8 cellular contexts compared by ENCODE assay signal in the genomic region with DNA sequence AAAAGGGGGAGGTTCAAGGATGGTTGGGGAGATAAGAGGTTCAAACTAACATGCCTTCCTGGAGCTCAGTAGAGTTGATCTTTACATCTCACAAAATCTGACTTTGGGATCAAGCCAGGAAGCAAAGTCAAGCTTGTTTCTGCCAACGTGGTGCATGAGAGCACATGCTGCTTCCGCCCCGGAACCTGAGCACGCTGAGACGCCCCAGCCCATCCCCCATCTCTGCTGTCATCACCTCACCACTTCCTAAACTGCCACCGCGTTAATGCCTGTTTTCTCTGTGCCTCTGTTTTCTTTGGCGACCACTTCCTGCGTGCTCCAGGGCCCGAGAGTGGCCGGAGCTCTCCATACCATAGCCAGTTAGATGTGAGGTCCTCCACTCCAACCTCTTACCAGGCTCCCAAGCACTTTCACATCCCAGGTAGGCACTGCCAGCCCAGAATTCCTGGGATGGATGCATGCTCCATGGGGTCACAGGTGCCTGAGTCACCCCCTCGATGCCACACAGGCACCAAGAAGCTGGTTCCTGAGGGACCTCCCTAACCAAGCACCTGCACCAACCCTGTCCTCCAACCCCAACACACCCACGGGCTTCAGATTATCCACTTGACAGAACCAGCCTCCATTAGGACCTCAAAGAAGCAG. TPM values are rescaled to one million over a fixed set of nuclear protein-coding genes. Genes with fewer than 3 reads are reported as not detected.
DNase-seq lines count a peak whose midpoint lies in the region; ATAC-seq lines count a peak whose summit lies in the region.

No MANE protein-coding gene starts in this region.

- H3K36me3 Mint-ChIP-seq in activated CD8-positive, alpha-beta memory T cell treated with anti-CD3 and anti-CD28 coated beads, Interleukin-2, amount 10 ng/mL, durations not matched to agents 7 days and 5 days, result no peaks in the 10 kb centered on the region

- ATAC-seq in HG03108 (IDR thresholded peaks at IDR 0.05; ENCODE audit: unreplicated experiment) (peak; percentile 78), left colon (no peak), GM19463 (IDR thresholded peaks at IDR 0.05; ENCODE audit: unreplicated experiment) (no peak), GM18520 (IDR thresholded peaks at IDR 0.05; ENCODE audit: unreplicated experiment) (no peak)
- peak; percentile 91 for ATAC-seq in activated CD8-positive, alpha-beta memory T cell treated with anti-CD3 and anti-CD28 coated beads, Interleukin-2, amount 10 ng/mL, durations not matched to agents 7 days and 5 days

- H3K27ac Mint-ChIP-seq in activated CD8-positive, alpha-beta memory T cell treated with anti-CD3 and anti-CD28 coated beads, Interleukin-2, amount 10 ng/mL, durations not matched to agents 7 days and 5 days, result peak overlapping the region; percentile 87

- peaks cover 14% of the 10 kb centered on the region for H3K27me3 Mint-ChIP-seq in activated CD8-positive, alpha-beta memory T cell treated with anti-CD3 and anti-CD28 coated beads, Interleukin-2, amount 10 ng/mL, durations not matched to agents 7 days and 5 days

- intact Hi-C loops in left colon (cut with DNase I, micrococcal nuclease), result no loop called here

- H3K4me3 Mint-ChIP-seq in activated CD8-positive, alpha-beta memory T cell treated with anti-CD3 and anti-CD28 coated beads, Interleukin-2, amount 10 ng/mL, durations not matched to agents 7 days and 5 days, result peak overlapping the region; percentile 22

- peak; percentile 91 for DNase-seq in activated CD8-positive, alpha-beta memory T cell treated with anti-CD3 and anti-CD28 coated beads, Interleukin-2, amount 10 ng/mL, durations not matched to agents 7 days and 5 days
- DNase-seq in left colon (peak; percentile 31 to 58), NCI-H345 (lab: John Stamatoyannopoulos, UW) (no peak), HuH-7 (ENCODE audit: low spot score) (no peak)
- peak; percentile 78 for DNase-seq in stimulated activated naive CD4-positive, alpha-beta T cell treated with Interleukin-2 at 50 U/mL for 16 hours (lab: John Stamatoyannopoulos, UW)

- H3K4me1 Mint-ChIP-seq in activated CD8-positive, alpha-beta memory T cell treated with anti-CD3 and anti-CD28 coated beads, Interleukin-2, amount 10 ng/mL, durations not matched to agents 7 days and 5 days, result peaks cover 20% of the 10 kb centered on the region

- CTCF ChIA-PET in activated CD8-positive, alpha-beta memory T cell treated with anti-CD3 and anti-CD28 coated beads, Interleukin-2, amount 10 ng/mL, durations not matched to agents 7 days and 5 days (lab: Charles Lee), result interaction anchor here (1.2 to 2.1 kb wide), 5 partner anchors 10 to 99 kb away, joined by 4 to 9 read pairs (median 5); partner anchors contain the start of gene ABLIM3

- H3K9me3 Mint-ChIP-seq in activated CD8-positive, alpha-beta memory T cell treated with anti-CD3 and anti-CD28 coated beads, Interleukin-2, amount 10 ng/mL, durations not matched to agents 7 days and 5 days (ENCODE audit: low read depth), result no peaks in the 10 kb centered on the region

RNA-seq across cellular contexts. Expression of gene AFAP1L1, which starts 31.2 kb away (rescaled TPM):
- total RNA-seq in activated CD8-positive, alpha-beta memory T cell treated with anti-CD3 and anti-CD28 coated beads, Interleukin-2, amount 10 ng/mL, durations not matched to agents 7 days and 5 days, result not detected
- 1 to 10 TPM; 1.9 to 2.7 TPM for total RNA-seq in left colon

Comparison
In these comparisons a context has a peak if more than half of its experiments do, and no peak if none do; other contexts are left out.
1. ATAC-seq: peak in HG03108 (single experiment) and activated CD8-positive, alpha-beta memory T cell treated with anti-CD3 and anti-CD28 coated beads, Interleukin-2, amount 10 ng/mL, durations not matched to agents 7 days and 5 days (single experiment); none in left colon (single experiment), GM19463 (single experiment) and GM18520 (single experiment).
2. DNase-seq: peak in activated CD8-positive, alpha-beta memory T cell treated with anti-CD3 and anti-CD28 coated beads, Interleukin-2, amount 10 ng/mL, durations not matched to agents 7 days and 5 days (single experiment), left colon (2 of 2) and stimulated activated naive CD4-positive, alpha-beta T cell treated with Interleukin-2 at 50 U/mL for 16 hours (single experiment); none in NCI-H345 (single experiment) and HuH-7 (single experiment).